ENCODE assay signal across 9 cellular contexts in genomic region chr16:87490091-87490798, GRCh38. TPM values are rescaled to one million over a fixed set of nuclear protein-coding genes. Genes with fewer than 3 reads are reported as not detected.
DNase-seq lines count a peak whose midpoint lies in the region; ATAC-seq, FAIRE-seq and TF ChIP-seq lines count a peak whose summit lies in the region.
"Had no signal": no experiment of that assay in that cellular context is flagged by ENCODE, and none has a peak within 500 bp of the region (broad histone marks: within the 10 kb centered on the region; RNA-seq: fewer than 3 reads in every experiment).

No MANE protein-coding gene starts in this region.

- H3K27me3 Mint-ChIP-seq in stimulated activated memory B cell treated with anti-CD40 and anti-IgM and Interleukin-4, amounts not matched to agents 10 μg/mL and 1 μg/mL and 100 μg/mL, for 72 hours: peaks cover 50% of the 10 kb centered on the region

- H3K4me3 ChIP-seq in kidney (ENCODE audit: low read length in 2 of 2) (peak overlapping the region; percentile 56 to 71), stomach (peak overlapping the region; percentile 51 to 70 (median 58))

- no peak for FAIRE-seq in kidney (lab: Jason Lieb, UNC)

- H3K9ac ChIP-seq in kidney (ENCODE audit: low read length in 2 of 2): peak overlapping the region; percentile 17 to 48

- H3K36me3 Mint-ChIP-seq in activated naive CD4-positive, alpha-beta T cell treated with anti-CD3 and anti-CD28 coated beads, Interleukin-2, amount 50 U/mL, for 72 hours: peaks cover 6 to 36% of the 10 kb centered on the region in 2 donors
- no peaks in the 10 kb centered on the region for H3K36me3 Mint-ChIP-seq in stimulated activated memory B cell treated with anti-CD40 and anti-IgM and Interleukin-4, amounts not matched to agents 10 μg/mL and 1 μg/mL and 100 μg/mL, for 72 hours

- no peaks in the 10 kb centered on the region for H3K27me3 ChIP-seq in stomach

- 8 to 14% (median 9%) methylated on average over 17 of the region's 17 CpGs for WGBS in stomach, 5 donors

- H3K27ac ChIP-seq in kidney (ENCODE audit: low read depth in 2 of 2, low read length in 2 of 2) (peak overlapping the region; percentile 23 to 67), stomach (peak overlapping the region; percentile 39 to 65 (median 51))
- H3K27ac ChIP-seq: 22Rv1 had no signal

- H3K27ac Mint-ChIP-seq in activated naive CD4-positive, alpha-beta T cell treated with anti-CD3 and anti-CD28 coated beads, Interleukin-2, amount 50 U/mL, for 72 hours: peak overlapping the region; percentile 90 to 93
- H3K27ac Mint-ChIP-seq in stimulated activated memory B cell treated with anti-CD40 and anti-IgM and Interleukin-4, amounts not matched to agents 10 μg/mL and 1 μg/mL and 100 μg/mL, for 72 hours: no peak overlapping the region

- H3K4me1 ChIP-seq in kidney (ENCODE audit: control insufficient read depth in 1 of 2, insufficient read depth in 1 of 2, low read depth in 1 of 2, low read length in 2 of 2): peaks cover 35 to 40% of the 10 kb centered on the region in 2 donors
- H3K4me1 ChIP-seq in stomach: peaks cover 57 to 78% (median 70%) of the 10 kb centered on the region in 4 donors

- no peak for TF ChIP-seq CTCF in kidney (IDR thresholded peaks at IDR 0.05; ENCODE audit: borderline replicate concordance, extremely low read depth, insufficient read depth)
- TF ChIP-seq CTCF in stomach (IDR thresholded peaks at IDR 0.05): no peak

- H3K9me3 ChIP-seq in kidney (ENCODE audit: control insufficient read depth in 1 of 2, low read length in 2 of 2) (no peaks in the 10 kb centered on the region), stomach (no peaks in the 10 kb centered on the region)

- no peak for ATAC-seq in activated naive CD4-positive, alpha-beta T cell treated with anti-CD3 and anti-CD28 coated beads, Interleukin-2, amount 50 U/mL, for 72 hours
- ATAC-seq in GM19023 (IDR thresholded peaks at IDR 0.05; ENCODE audit: unreplicated experiment): no peak
- no peak for ATAC-seq in stimulated activated memory B cell treated with anti-CD40 and anti-IgM and Interleukin-4, amounts not matched to agents 10 μg/mL and 1 μg/mL and 100 μg/mL, for 72 hours

- DNase-seq in DMS 273 (lab: John Stamatoyannopoulos, UW; ENCODE audit: unreplicated experiment) (peak; percentile 59), DMS 273 treated with DMSO at 0.1 percent for 48 hours (lab: John Stamatoyannopoulos, UW) (no peak), kidney (no peak), stomach (no peak), activated gamma-delta T cell (lab: John Stamatoyannopoulos, UW) (no peak)
- peak in 1 of 2 donors; percentile 16 for DNase-seq in activated naive CD4-positive, alpha-beta T cell treated with anti-CD3 and anti-CD28 coated beads, Interleukin-2, amount 50 U/mL, for 72 hours (ENCODE audit: low spot score in 2 of 2)

- TF ChIP-seq EP300 in stomach (IDR thresholded peaks at IDR 0.05): no peak

- intact Hi-C loops in kidney (cut with DNase I) (no loop called here), stomach (cut with DNase I; ENCODE audit: low total_unique reads) (no loop called here)

- H3K9me3 Mint-ChIP-seq in activated naive CD4-positive, alpha-beta T cell treated with anti-CD3 and anti-CD28 coated beads, Interleukin-2, amount 50 U/mL, for 72 hours: no peaks in the 10 kb centered on the region
- H3K9me3 Mint-ChIP-seq in stimulated activated memory B cell treated with anti-CD40 and anti-IgM and Interleukin-4, amounts not matched to agents 10 μg/mL and 1 μg/mL and 100 μg/mL, for 72 hours: no peaks in the 10 kb centered on the region

- no peaks in the 10 kb centered on the region for H3K36me3 ChIP-seq in kidney (ENCODE audit: control insufficient read depth in 1 of 2, insufficient read depth in 2 of 2, low read length in 2 of 2)
- H3K36me3 ChIP-seq in stomach: no peaks in the 10 kb centered on the region

- peaks cover 31% of the 10 kb centered on the region for H3K4me1 Mint-ChIP-seq in stimulated activated memory B cell treated with anti-CD40 and anti-IgM and Interleukin-4, amounts not matched to agents 10 μg/mL and 1 μg/mL and 100 μg/mL, for 72 hours

- no peak for TF ChIP-seq POLR2A in stomach (IDR thresholded peaks at IDR 0.05)

- H3K4me3 Mint-ChIP-seq in stimulated activated memory B cell treated with anti-CD40 and anti-IgM and Interleukin-4, amounts not matched to agents 10 μg/mL and 1 μg/mL and 100 μg/mL, for 72 hours: no peak overlapping the region

RNA-seq across cellular contexts. Expression of gene ZCCHC14, which starts 2.6 kb away (rescaled TPM):
- 10 to 100 TPM in 1 of 2 donors, 1 to 10 TPM in 1; 5.6 to 17.9 TPM for total RNA-seq in activated naive CD4-positive, alpha-beta T cell treated with anti-CD3 and anti-CD28 coated beads, Interleukin-2, amount 50 U/mL, for 72 hours
- total RNA-seq in kidney: 32.8 TPM
- polyA plus RNA-seq in kidney (ENCODE audit: insufficient read depth, low read depth, low replicate concordance): 6.4 TPM
- 10 to 100 TPM; 15.9 to 25.9 (median 21.3) TPM for total RNA-seq in stomach
- polyA plus RNA-seq in stomach: 1 to 10 TPM; 5.4 to 6.7 (median 6.4) TPM
